Comparison of ENCODE assay signal across 2 cellular contexts in genomic region chr1:99475991-99476532, GRCh38.
TF ChIP-seq lines count a peak whose summit lies in the region.

No MANE protein-coding gene starts in this region.

TF ChIP-seq in IMR-90, 13 proteins besides CTCF, POLR2A, EP300 and RAD21:
- TF ChIP-seq BHLHE40 (IDR thresholded peaks at IDR 0.05; ENCODE audit: low read depth, low read length) (no peak), RCOR1 (IDR thresholded peaks at IDR 0.05; ENCODE audit: insufficient replicate concordance, low read length) (no peak), MAFK (IDR thresholded peaks at IDR 0.05; ENCODE audit: low read depth, low read length) (no peak), MXI1 (IDR thresholded peaks at IDR 0.05; ENCODE audit: borderline replicate concordance, low read depth, low read length) (no peak), ELK1 (IDR thresholded peaks at IDR 0.05; ENCODE audit: borderline replicate concordance, low read depth, low read length) (no peak), CEBPB (IDR thresholded peaks at IDR 0.05; ENCODE audit: low read depth, low read length) (no peak), MAZ (IDR thresholded peaks at IDR 0.05; ENCODE audit: borderline replicate concordance, low read depth, low read length) (no peak), NFE2L2 (IDR thresholded peaks at IDR 0.05; ENCODE audit: low read depth, low read length) (no peak), FOS (IDR thresholded peaks at IDR 0.05; ENCODE audit: low read depth, low read length) (no peak), CHD1 (IDR thresholded peaks at IDR 0.05; ENCODE audit: low read depth, low read length) (no peak), SMC3 (IDR thresholded peaks at IDR 0.05; ENCODE audit: low read depth, low read length) (no peak), USF2 (IDR thresholded peaks at IDR 0.05; ENCODE audit: low read depth, low read length) (no peak), RFX5 (IDR thresholded peaks at IDR 0.05; ENCODE audit: low read depth, low read length) (no peak)

TF ChIP-seq in HepG2, 621 proteins besides CTCF, POLR2A, EP300 and RAD21:
- no peak for TF ChIP-seq SCMH1 (CRISPR knock-in tag; IDR thresholded peaks at IDR 0.05; ENCODE audit: borderline replicate concordance)
